ENCODE assay signal across 9 cellular contexts in genomic region chr2:54755641-54756326, GRCh38.
A peak's percentile ranks its signal among the peaks of the same experiment; 100 is the strongest.
DNase-seq lines count a peak whose midpoint lies in the region; ATAC-seq and TF ChIP-seq lines count a peak whose summit lies in the region.
"Had no signal": no experiment of that assay in that cellular context is flagged by ENCODE, and none has a peak within 500 bp of the region (broad histone marks: within the 10 kb centered on the region; RNA-seq: fewer than 3 reads in every experiment).

No MANE protein-coding gene starts in this region.

- H3K27me3 Mint-ChIP-seq in memory B cell: no peaks in the 10 kb centered on the region

- TF ChIP-seq CTCF in HEK293 (tag by site-specific recombination; IDR thresholded peaks at IDR 0.05): no peak

- no peaks in the 10 kb centered on the region; the same call in 1 of the 2 replicates for H3K4me1 ChIP-seq in HEK293 (ENCODE audit: control insufficient read depth, insufficient read depth, low read length)

- TF ChIP-seq RAD21 in Ishikawa (IDR thresholded peaks at IDR 0.05; ENCODE audit: low read depth): peak; percentile 61

- H3K9me3 Mint-ChIP-seq in memory B cell: peaks cover 1% of the 10 kb centered on the region

- no peaks in the 10 kb centered on the region for H3K9me3 ChIP-seq in HEK293 (ENCODE audit: control insufficient read depth, insufficient read depth, low read depth, low read length)

- H3K36me3 ChIP-seq in HEK293 (ENCODE audit: control insufficient read depth in 2 of 2, insufficient read depth in 1 of 2, low read length in 2 of 2): no peaks in the 10 kb centered on the region

- H3K4me1 Mint-ChIP-seq in memory B cell: peaks cover 31% of the 10 kb centered on the region

- DNase-seq in NCI-H146 (lab: John Stamatoyannopoulos, UW) (peak; percentile 6), NCI-H146 treated with DMSO at 0.1 percent for 48 hours (lab: John Stamatoyannopoulos, UW; ENCODE audit: unreplicated experiment) (no peak), memory B cell (ENCODE audit: low spot score in 2 of 2) (peak in 1 of 2 donors; percentile 16), LoVo (ENCODE audit: low spot score) (no peak), AML-193 (lab: John Stamatoyannopoulos, UW) (no peak)
- DNase-seq in activated CD4-positive, alpha-beta T cell treated with anti-CD3 and anti-CD28 coated beads for 4 hours: no peak
- DNase-seq: foreskin melanocyte had no signal

- peak overlapping the region; percentile 89 for H3K27ac Mint-ChIP-seq in memory B cell

- no peak overlapping the region for H3K27ac ChIP-seq in HEK293 (ENCODE audit: extremely low read depth, low read depth, low read length)

- peak overlapping the region; percentile 76 for H3K4me3 Mint-ChIP-seq in memory B cell

- ATAC-seq in memory B cell (ENCODE audit: low read depth): peak; percentile 71

- no peak for TF ChIP-seq EP300 in Ishikawa (IDR thresholded peaks at IDR 0.05; ENCODE audit: borderline replicate concordance)

- CTCF ChIA-PET in HEK293 (lab: Yijun Ruan, JAX): no interaction called here

- H3K36me3 Mint-ChIP-seq in memory B cell: peaks cover 4% of the 10 kb centered on the region

- H3K4me3 ChIP-seq in HEK293 (ENCODE audit: low read depth, low read length): no peak overlapping the region

- POLR2A ChIA-PET in HEK293 (lab: Yijun Ruan, JAX): no interaction called here

TF ChIP-seq in HEK293, 187 proteins besides CTCF, POLR2A, EP300 and RAD21:
- TF ChIP-seq SCRT2 (tag by site-specific recombination; IDR thresholded peaks at IDR 0.05) (peak; percentile 57), ZNF654 (tag by site-specific recombination; IDR thresholded peaks at IDR 0.05; ENCODE audit: low read depth) (no peak)

TF ChIP-seq in Ishikawa, 13 proteins besides CTCF, POLR2A, EP300 and RAD21:
- TF ChIP-seq CEBPB (IDR thresholded peaks at IDR 0.05) (peak; percentile 56; the same call in 1 of the 2 replicates), TEAD4 (IDR thresholded peaks at IDR 0.05) (no peak)
